Comparison of ENCODE assay signal across 6 cellular contexts in the genomic region with DNA sequence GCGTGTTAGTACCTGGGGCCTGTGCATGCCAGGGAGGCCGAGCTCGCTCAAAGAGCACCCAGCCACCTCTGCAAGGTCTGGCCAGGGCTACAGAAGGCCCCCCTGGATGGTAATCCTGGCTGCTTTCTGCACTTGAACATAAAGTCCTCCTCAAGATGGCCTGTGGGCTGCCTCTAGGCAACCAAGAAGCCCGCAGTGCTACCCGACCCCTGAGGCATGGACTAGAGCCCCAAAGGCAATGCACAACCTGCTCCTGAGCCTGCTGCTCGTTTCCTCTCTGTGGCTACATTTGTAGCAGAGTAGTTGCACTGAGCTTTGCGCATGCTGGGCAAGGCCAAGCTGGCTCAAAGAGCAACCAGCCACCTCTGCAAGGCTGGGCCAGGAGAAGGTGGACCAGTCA. TPM values are rescaled to one million over a fixed set of nuclear protein-coding genes. Genes with fewer than 3 reads are reported as not detected.
"Had no signal": no experiment of that assay in that cellular context is flagged by ENCODE, and none has a peak within 500 bp of the region (broad histone marks: within the 10 kb centered on the region; RNA-seq: fewer than 3 reads in every experiment).

No MANE protein-coding gene starts in this region.

RNA-seq across cellular contexts. Expression of a gene that starts 47.8 kb away (rescaled TPM):
- total RNA-seq: GM23248, GM23338, H1, H7, H9, HFFc6 had no signal
- polyA plus RNA-seq: GM23248, GM23338, H1 had no signal
